Comparison of ENCODE assay signal across 4 cellular contexts in the genomic region with DNA sequence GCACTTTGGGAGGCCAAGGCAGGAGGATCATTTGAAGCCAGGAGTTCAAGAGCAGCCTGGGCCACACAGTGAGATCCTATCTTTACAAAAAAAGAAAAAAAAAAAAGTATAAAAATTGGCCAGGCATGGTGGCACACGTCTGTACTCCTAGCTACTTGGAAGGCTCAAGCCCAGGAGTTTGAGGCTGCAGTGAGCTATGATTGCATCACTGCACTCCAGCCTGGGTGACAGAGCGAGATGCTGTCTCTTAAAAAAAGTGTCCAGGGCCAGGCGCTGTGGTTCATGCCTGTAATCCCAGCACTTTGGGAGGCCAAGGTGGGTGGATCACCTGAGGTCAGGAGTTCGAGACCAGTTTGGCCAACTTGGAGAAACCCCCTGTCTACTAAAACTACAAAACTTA. TPM values are rescaled to one million over a fixed set of nuclear protein-coding genes. Genes with fewer than 3 reads are reported as not detected.
"Had no signal": no experiment of that assay in that cellular context is flagged by ENCODE, and none has a peak within 500 bp of the region (broad histone marks: within the 10 kb centered on the region; RNA-seq: fewer than 3 reads in every experiment).

No MANE protein-coding gene starts in this region.

RNA-seq across cellular contexts. Expression of gene NWD1, which starts 45.8 kb away (rescaled TPM):
- total RNA-seq: M059J, Right ventricle myocardium inferior, RPMI7951, SJCRH30 had no signal
